ENCODE assay signal across 17 cellular contexts in genomic region chr3:5799421-5799820, GRCh38.
"Had no signal": no experiment of that assay in that cellular context is flagged by ENCODE, and none has a peak within 500 bp of the region (broad histone marks: within the 10 kb centered on the region; RNA-seq: fewer than 3 reads in every experiment).

No MANE protein-coding gene starts in this region.

- H3K4me3 Mint-ChIP-seq: activated CD8-positive, alpha-beta T cell treated with anti-CD3 and anti-CD28 coated beads, Interleukin-2, amount 10 ng/mL, durations not matched to agents 7 days and 5 days; nephron progenitor cell; T-helper 2 cell treated with Interferon-gamma antibody and Interleukin-4, amounts not matched to agents 5 μg/mL and 100 μg/mL, for 36 hours had no signal

- H3K4me3 ChIP-seq: cardiac muscle cell, gastrocnemius medialis, ovary, stomach had no signal

- H3K27ac ChIP-seq: cardiac muscle cell, gastrocnemius medialis, ovary, stomach had no signal

- H3K9me3 Mint-ChIP-seq: T-helper 2 cell treated with Interferon-gamma antibody and Interleukin-4, amounts not matched to agents 5 μg/mL and 100 μg/mL, for 36 hours had no signal

- H3K36me3 ChIP-seq: cardiac muscle cell, gastrocnemius medialis, ovary, stomach had no signal

- H3K27ac Mint-ChIP-seq: activated CD8-positive, alpha-beta T cell treated with anti-CD3 and anti-CD28 coated beads, Interleukin-2, amount 10 ng/mL, durations not matched to agents 7 days and 5 days; nephron progenitor cell; T-helper 2 cell treated with Interferon-gamma antibody and Interleukin-4, amounts not matched to agents 5 μg/mL and 100 μg/mL, for 36 hours had no signal

- H3K27me3 ChIP-seq: cardiac muscle cell, gastrocnemius medialis, ovary, stomach had no signal

- DNase-seq: activated CD8-positive, alpha-beta memory T cell treated with anti-CD3 and anti-CD28 coated beads, Interleukin-2, amount 50 U/mL, for 48 hours; activated CD8-positive, alpha-beta T cell treated with anti-CD3 and anti-CD28 coated beads, Interleukin-2, amount 10 ng/mL, durations not matched to agents 7 days and 5 days; activated naive CD4-positive, alpha-beta T cell; aorta; effector CD4-positive, alpha-beta T cell; gastrocnemius medialis; kidney; left ventricle myocardium superior; mesendoderm; nephron progenitor cell; ovary; retina; stomach had no signal

- FAIRE-seq: colon, kidney, urothelium cell line had no signal

- ATAC-seq: activated CD8-positive, alpha-beta T cell treated with anti-CD3 and anti-CD28 coated beads, Interleukin-2, amount 10 ng/mL, durations not matched to agents 7 days and 5 days; gastrocnemius medialis; left ventricle myocardium superior had no signal

- H3K9me3 ChIP-seq: gastrocnemius medialis, ovary, stomach had no signal

- H3K4me1 ChIP-seq: gastrocnemius medialis, stomach had no signal
